10 cellular contexts compared by ENCODE assay signal in genomic region chr7:29145553-29146081, GRCh38. TPM values are rescaled to one million over a fixed set of nuclear protein-coding genes. Genes with fewer than 3 reads are reported as not detected.
DNase-seq lines count a peak whose midpoint lies in the region; ATAC-seq and TF ChIP-seq lines count a peak whose summit lies in the region.
"Had no signal": no experiment of that assay in that cellular context is flagged by ENCODE, and none has a peak within 500 bp of the region (broad histone marks: within the 10 kb centered on the region; RNA-seq: fewer than 3 reads in every experiment).

No MANE protein-coding gene starts in this region.

- no peaks in the 10 kb centered on the region for H3K9me3 ChIP-seq in duodenal mucosa (ENCODE audit: control insufficient read depth in 1 of 2, low read length in 2 of 2)
- H3K9me3 ChIP-seq in muscle layer of colon (ENCODE audit: low read length): no peaks in the 10 kb centered on the region

- CTCF ChIA-PET in activated CD8-positive, alpha-beta memory T cell treated with anti-CD3 and anti-CD28 coated beads, Interleukin-2, amount 10 ng/mL, durations not matched to agents 7 days and 5 days (lab: Charles Lee): no interaction called here

- ATAC-seq in activated CD8-positive, alpha-beta memory T cell treated with anti-CD3 and anti-CD28 coated beads, Interleukin-2, amount 10 ng/mL, durations not matched to agents 7 days and 5 days: no peak

- no peaks in the 10 kb centered on the region for H3K36me3 ChIP-seq in duodenal mucosa (ENCODE audit: control insufficient read depth in 1 of 2, insufficient read depth in 2 of 2, low read length in 2 of 2)
- no peaks in the 10 kb centered on the region for H3K36me3 ChIP-seq in muscle layer of colon (ENCODE audit: insufficient read depth, low read length)

- DNase-seq in activated CD8-positive, alpha-beta memory T cell treated with anti-CD3 and anti-CD28 coated beads, Interleukin-2, amount 10 ng/mL, durations not matched to agents 7 days and 5 days: no peak
- no peak for DNase-seq in activated CD8-positive, alpha-beta memory T cell treated with anti-CD3 and anti-CD28 coated beads, Interleukin-2, amount 50 U/mL, for 48 hours
- DNase-seq in type B pancreatic cell (ENCODE audit: extremely low spot score, unreplicated experiment) (no peak), A172 (ENCODE audit: low spot score) (no peak), NCI-H226 (no peak), LoVo (ENCODE audit: low spot score) (no peak)
- DNase-seq: activated CD8-positive, alpha-beta memory T cell treated with anti-CD3 and anti-CD28 coated beads for 24 hours; cerebellar nuclear complex had no signal

- no peak overlapping the region for H3K27ac Mint-ChIP-seq in activated CD8-positive, alpha-beta memory T cell treated with anti-CD3 and anti-CD28 coated beads, Interleukin-2, amount 10 ng/mL, durations not matched to agents 7 days and 5 days
- H3K27ac Mint-ChIP-seq in type B pancreatic cell: peak overlapping the region; percentile 57

- H3K4me1 ChIP-seq in duodenal mucosa (ENCODE audit: control insufficient read depth in 1 of 2, insufficient read depth in 2 of 2, low read length in 2 of 2) (peaks cover 29 to 32% of the 10 kb centered on the region in 2 donors), muscle layer of colon (ENCODE audit: insufficient read depth, low read length) (no peaks in the 10 kb centered on the region)

- peaks cover 28% of the 10 kb centered on the region for H3K4me1 Mint-ChIP-seq in activated CD8-positive, alpha-beta memory T cell treated with anti-CD3 and anti-CD28 coated beads, Interleukin-2, amount 10 ng/mL, durations not matched to agents 7 days and 5 days
- H3K4me1 Mint-ChIP-seq in type B pancreatic cell (ENCODE audit: unreplicated experiment): peaks cover 14% of the 10 kb centered on the region

- H3K36me3 Mint-ChIP-seq in activated CD8-positive, alpha-beta memory T cell treated with anti-CD3 and anti-CD28 coated beads, Interleukin-2, amount 10 ng/mL, durations not matched to agents 7 days and 5 days: no peaks in the 10 kb centered on the region
- no peaks in the 10 kb centered on the region for H3K36me3 Mint-ChIP-seq in type B pancreatic cell

- H3K4me3 ChIP-seq in duodenal mucosa (ENCODE audit: low read depth in 1 of 2, low read length in 2 of 2): peak overlapping the region; percentile 65 to 76
- peak overlapping the region; percentile 25 to 62 for H3K4me3 ChIP-seq in muscle layer of colon (ENCODE audit: low read depth in 1 of 2, low read length in 2 of 2)

- H3K4me3 Mint-ChIP-seq in activated CD8-positive, alpha-beta memory T cell treated with anti-CD3 and anti-CD28 coated beads, Interleukin-2, amount 10 ng/mL, durations not matched to agents 7 days and 5 days: peak overlapping the region; percentile 63
- H3K4me3 Mint-ChIP-seq in type B pancreatic cell: peak overlapping the region; percentile 97

- peaks cover 50% of the 10 kb centered on the region for H3K27me3 Mint-ChIP-seq in activated CD8-positive, alpha-beta memory T cell treated with anti-CD3 and anti-CD28 coated beads, Interleukin-2, amount 10 ng/mL, durations not matched to agents 7 days and 5 days
- H3K27me3 Mint-ChIP-seq in type B pancreatic cell: peaks cover 40% of the 10 kb centered on the region

- H3K9ac ChIP-seq in duodenal mucosa (ENCODE audit: low read depth in 1 of 2, low read length in 2 of 2): peak overlapping the region; percentile 53 to 62
- no peak overlapping the region for H3K9ac ChIP-seq in muscle layer of colon (ENCODE audit: low read length)

- H3K27me3 ChIP-seq in duodenal mucosa (ENCODE audit: control insufficient read depth in 1 of 2, insufficient read depth in 2 of 2, low read length in 2 of 2) (peaks cover 0 to 13% of the 10 kb centered on the region in 2 donors), muscle layer of colon (ENCODE audit: control insufficient read depth in 1 of 2, insufficient read depth in 2 of 2, low read length in 2 of 2) (peaks cover 2 to 11% of the 10 kb centered on the region in 2 donors)

- no peaks in the 10 kb centered on the region for H3K9me3 Mint-ChIP-seq in activated CD8-positive, alpha-beta memory T cell treated with anti-CD3 and anti-CD28 coated beads, Interleukin-2, amount 10 ng/mL, durations not matched to agents 7 days and 5 days (ENCODE audit: low read depth)
- H3K9me3 Mint-ChIP-seq in type B pancreatic cell: no peaks in the 10 kb centered on the region

- no peak for TF ChIP-seq CTCF in type B pancreatic cell (conservative IDR thresholded peaks at IDR 0.05)

- no peak overlapping the region for H3K27ac ChIP-seq in duodenal mucosa (ENCODE audit: low read depth, low read length)
- no peak overlapping the region for H3K27ac ChIP-seq in muscle layer of colon (ENCODE audit: low read depth, low read length)

RNA-seq across cellular contexts. Expression of gene CPVL, which starts 0.7 kb away (rescaled TPM):
- 1 to 10 TPM in 1 of 2 experiments, under 1 TPM in 1; 0.33 to 1.8 TPM for total RNA-seq in activated CD8-positive, alpha-beta memory T cell treated with anti-CD3 and anti-CD28 coated beads, Interleukin-2, amount 10 ng/mL, durations not matched to agents 7 days and 5 days
- total RNA-seq in type B pancreatic cell (ENCODE audit: low replicate concordance): 30.2 and 44.2 TPM in 2 replicates
- 27.5 and 30.2 TPM in 2 replicates for total RNA-seq in A172 (2014; rRNA removed; shearing (Covaris generic))

RNA-seq across cellular contexts. Expression of gene CHN2, which starts 49.0 kb away (rescaled TPM):
- total RNA-seq in activated CD8-positive, alpha-beta memory T cell treated with anti-CD3 and anti-CD28 coated beads, Interleukin-2, amount 10 ng/mL, durations not matched to agents 7 days and 5 days: 10 to 100 TPM; 10.1 to 12.6 TPM
- total RNA-seq in type B pancreatic cell (ENCODE audit: low replicate concordance): 19.7 and 34.0 TPM in 2 replicates
- 2.3 and 5.5 TPM in 2 replicates for total RNA-seq in A172 (2014; rRNA removed; shearing (Covaris generic))

Comparison
In these comparisons a context has a peak if more than half of its experiments do, and no peak if none do; other contexts are left out.
1. RNA of gene CPVL, which starts 0.7 kb away (total RNA-seq): 30.2 to 44.2 TPM in type B pancreatic cell and 27.5 to 30.2 TPM in A172; 0.33 to 1.8 TPM in activated CD8-positive, alpha-beta memory T cell treated with anti-CD3 and anti-CD28 coated beads, Interleukin-2, amount 10 ng/mL, durations not matched to agents 7 days and 5 days; every median in the first group is over 10 times any median in the second.